In the genomic region with DNA sequence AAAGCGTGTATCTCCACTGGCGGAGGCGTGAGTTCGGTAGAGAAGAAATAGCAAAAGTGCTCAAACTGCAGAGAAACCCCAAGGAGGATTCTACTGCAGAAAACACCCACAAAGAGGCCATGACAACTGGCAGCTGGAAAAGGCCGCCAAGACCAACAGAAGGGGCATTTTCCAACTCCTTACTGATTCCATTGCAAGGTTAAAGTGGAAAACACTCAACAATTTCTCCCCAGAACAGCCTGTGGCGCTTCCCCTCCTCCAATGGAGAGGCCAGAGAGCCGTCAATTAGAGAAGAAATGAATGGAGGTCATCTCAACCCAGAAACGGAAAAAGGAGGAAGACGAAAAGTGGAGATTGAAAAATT, we compare ENCODE assay signal across 8 cellular contexts. TPM values are rescaled to one million over a fixed set of nuclear protein-coding genes. Genes with fewer than 3 reads are reported as not detected.
DNase-seq lines count a peak whose midpoint lies in the region; ATAC-seq and TF ChIP-seq lines count a peak whose summit lies in the region.

No MANE protein-coding gene starts in this region.

- WGBS in lower leg skin, 2 donors = 6% methylated on average over 9 of the region's 9 CpGs
- 11 to 14% methylated on average over 6 to 9 of the region's 9 CpGs for WGBS in transverse colon (ENCODE audit: low coverage in 1 of 2), 2 donors

- ATAC-seq in activated T-cell treated with anti-CD3 and anti-CD28 coated beads, Interleukin-2, amount 50 U/mL, for 72 hours (replicated peaks in 1 of 2) = no peak

- H3K4me3 ChIP-seq in lower leg skin (ENCODE audit: low read depth, poor library complexity, severe bottlenecking) (peak overlapping the region; percentile 63), transverse colon (peak overlapping the region; percentile 31 to 83 (median 70))

- H3K27me3 ChIP-seq in transverse colon = no peaks in the 10 kb centered on the region

- H3K4me1 ChIP-seq in transverse colon = peaks cover 16 to 23% (median 22%) of the 10 kb centered on the region in 4 donors

- H3K27me3 Mint-ChIP-seq in activated T-cell treated with anti-CD3 and anti-CD28 coated beads, Interleukin-2, amount 50 U/mL, for 72 hours (ENCODE audit: low read depth) = no peaks in the 10 kb centered on the region

- in situ Hi-C loops in transverse colon (cut with MboI; ENCODE audit: low pct_ligation_motif_present in 1 of 4, low pct_unique_long_range_greater_than_20kb in 1 of 4, low sequenced_read_pairs in 3 of 4) = no loop called here

- H3K27ac ChIP-seq in angular gyrus (ENCODE audit: low read depth, low read length) (peak overlapping the region; percentile 76), transverse colon (peak overlapping the region; percentile 87 to 93 (median 90))

- TF ChIP-seq POLR2A in lower leg skin (IDR thresholded peaks at IDR 0.05) (no peak), transverse colon (IDR thresholded peaks at IDR 0.05) (no peak)

- no peaks in the 10 kb centered on the region for H3K9me3 Mint-ChIP-seq in activated T-cell treated with anti-CD3 and anti-CD28 coated beads, Interleukin-2, amount 50 U/mL, for 72 hours

- peak overlapping the region; percentile 47 for H3K27ac Mint-ChIP-seq in activated T-cell treated with anti-CD3 and anti-CD28 coated beads, Interleukin-2, amount 50 U/mL, for 72 hours

- peaks cover 0 to 7% of the 10 kb centered on the region in 2 donors for H3K36me3 Mint-ChIP-seq in activated T-cell treated with anti-CD3 and anti-CD28 coated beads, Interleukin-2, amount 50 U/mL, for 72 hours (ENCODE audit: insufficient read depth in 2 of 2)

- TF ChIP-seq CTCF in lower leg skin (IDR thresholded peaks at IDR 0.05) (no peak), transverse colon (IDR thresholded peaks at IDR 0.05) (no peak)

- peaks cover 0 to 21% (median 6%) of the 10 kb centered on the region in 4 donors for H3K36me3 ChIP-seq in transverse colon

- intact Hi-C loops in lower leg skin (cut with DNase I; ENCODE audit: low total_unique reads) = no loop called here
- intact Hi-C loops in transverse colon (cut with DNase I; ENCODE audit: low total_unique reads) = no loop called here

- H3K4me3 Mint-ChIP-seq in activated T-cell treated with anti-CD3 and anti-CD28 coated beads, Interleukin-2, amount 50 U/mL, for 72 hours = peak overlapping the region; percentile 92

- DNase-seq in activated T-cell treated with anti-CD3 and anti-CD28 coated beads, Interleukin-2, amount 50 U/mL, for 72 hours = no peak
- no peak for DNase-seq in activated T-cell treated with anti-CD3 and anti-CD28 coated beads, Interleukin-2, amount 50 U/mL, for 48 hours
- DNase-seq in lower leg skin (ENCODE audit: low spot score in 2 of 2) (no peak), transverse colon (no peak), NCI-H748 (lab: John Stamatoyannopoulos, UW; ENCODE audit: unreplicated experiment) (no peak), DMS 273 treated with DMSO at 0.1 percent for 48 hours (lab: John Stamatoyannopoulos, UW) (no peak)
- no peak for DNase-seq in stimulated activated CD4-positive, alpha-beta T cell treated with anti-CD3 and anti-CD28 coated beads, Interleukin-2, amount 100 ng/mL, for 24 hours

- H3K4me1 Mint-ChIP-seq in activated T-cell treated with anti-CD3 and anti-CD28 coated beads, Interleukin-2, amount 50 U/mL, for 72 hours (ENCODE audit: low read depth) = peaks cover 27% of the 10 kb centered on the region

- H3K9me3 ChIP-seq in transverse colon = no peaks in the 10 kb centered on the region

- TF ChIP-seq EP300 in transverse colon (IDR thresholded peaks at IDR 0.05; ENCODE audit: low read depth) = no peak

RNA-seq across cellular contexts. Expression of a gene that starts 0.6 kb away (rescaled TPM):
- 10 to 100 TPM; 46.7 to 50.7 TPM for total RNA-seq in activated T-cell treated with anti-CD3 and anti-CD28 coated beads, Interleukin-2, amount 50 U/mL, for 72 hours
- total RNA-seq in lower leg skin = 10 to 100 TPM; 15.6 to 22.3 (median 18.7) TPM
- 100 to 1,000 TPM in 1 of 4 donors, 10 to 100 TPM in 3; 28.4 to 120 (median 40.0) TPM for total RNA-seq in transverse colon

RNA-seq across cellular contexts. Expression of a gene that starts 7.9 kb away (rescaled TPM):
- total RNA-seq in activated T-cell treated with anti-CD3 and anti-CD28 coated beads, Interleukin-2, amount 50 U/mL, for 72 hours = 1 to 10 TPM; 5.9 to 7.3 TPM
- total RNA-seq in lower leg skin = 10 to 100 TPM in 1 of 4 donors, 1 to 10 TPM in 3; 2.8 to 11.0 (median 5.8) TPM
- 10 to 100 TPM in 3 of 4 donors, 1 to 10 TPM in 1; 6.7 to 51.5 (median 27.9) TPM for total RNA-seq in transverse colon

RNA-seq across cellular contexts. Expression of a gene that starts 29.0 kb away (rescaled TPM):
- total RNA-seq in activated T-cell treated with anti-CD3 and anti-CD28 coated beads, Interleukin-2, amount 50 U/mL, for 72 hours = 1 to 10 TPM in 1 of 2 donors, under 1 TPM in 1; 0.44 to 1.1 TPM
- total RNA-seq in lower leg skin (not detected), transverse colon (100 to 1,000 TPM; 225 to 325 (median 283) TPM)

RNA-seq across cellular contexts. Expression of a gene that starts 34.7 kb away (rescaled TPM):
- total RNA-seq in activated T-cell treated with anti-CD3 and anti-CD28 coated beads, Interleukin-2, amount 50 U/mL, for 72 hours = 10 to 100 TPM; 61.8 to 72.7 TPM
- 10 to 100 TPM in 3 of 4 donors, 1 to 10 TPM in 1; 9.9 to 23.1 (median 17.9) TPM for total RNA-seq in lower leg skin
- total RNA-seq in transverse colon = 10 to 100 TPM in 3 of 4 donors, 1 to 10 TPM in 1; 4.9 to 26.8 (median 15.5) TPM

RNA-seq across cellular contexts. Expression of a gene that starts 37.1 kb away (rescaled TPM):
- total RNA-seq in activated T-cell treated with anti-CD3 and anti-CD28 coated beads, Interleukin-2, amount 50 U/mL, for 72 hours = 10 to 100 TPM; 35.4 to 40.2 TPM
- 10 to 100 TPM; 33.3 to 46.5 (median 42.1) TPM for total RNA-seq in lower leg skin
- 10 to 100 TPM; 39.0 to 51.3 (median 42.7) TPM for total RNA-seq in transverse colon

Comparison
In these comparisons a context has a peak if more than half of its experiments do, and no peak if none do; other contexts are left out.
1. RNA of a gene that starts 29.0 kb away (total RNA-seq): 225 to 325 TPM in transverse colon; 0.44 to 1.1 TPM in activated T-cell treated with anti-CD3 and anti-CD28 coated beads, Interleukin-2, amount 50 U/mL, for 72 hours and not detected in lower leg skin; every median in the first group is over 100 times any median in the second.